21 cellular contexts compared by ENCODE assay signal in genomic region chr16:66291833-66292232, GRCh38.
DNase-seq lines count a peak whose midpoint lies in the region; ATAC-seq, FAIRE-seq and TF ChIP-seq lines count a peak whose summit lies in the region.
"Had no signal": no experiment of that assay in that cellular context is flagged by ENCODE, and none has a peak within 500 bp of the region (broad histone marks: within the 10 kb centered on the region; RNA-seq: fewer than 3 reads in every experiment).

No MANE protein-coding gene starts in this region.

- peaks cover 2% of the 10 kb centered on the region for H3K27me3 ChIP-seq in bronchial epithelial cell (ENCODE audit: control insufficient read depth, insufficient read depth, low read length)
- peaks cover 5% of the 10 kb centered on the region for H3K27me3 ChIP-seq in gastroesophageal sphincter

- no peaks in the 10 kb centered on the region for H3K9me3 Mint-ChIP-seq in activated CD4-positive, alpha-beta memory T cell treated with anti-CD3 and anti-CD28 coated beads for 36 hours
- no peaks in the 10 kb centered on the region for H3K9me3 Mint-ChIP-seq in activated CD4-positive, alpha-beta memory T cell treated with anti-CD3 and anti-CD28 coated beads, Interleukin-2, amount 10 ng/mL, durations not matched to agents 7 days and 5 days
- no peaks in the 10 kb centered on the region for H3K9me3 Mint-ChIP-seq in type B pancreatic cell
- H3K9me3 Mint-ChIP-seq: CD14-positive monocyte; CD8-positive, alpha-beta T cell had no signal

- FAIRE-seq in bronchial epithelial cell (lab: Jason Lieb, UNC), result no peak
- FAIRE-seq: D721Med, G401.6, GM12891, GM19239, H54 had no signal

- intact Hi-C loops in activated CD4-positive, alpha-beta memory T cell treated with anti-CD3 and anti-CD28 coated beads for 36 hours (cut with micrococcal nuclease), result no loop called here

- 84 to 87% methylated on average over 3 to 6 of the region's 6 CpGs for WGBS in gastroesophageal sphincter (ENCODE audit: low coverage in 1 of 2), 2 donors

- CTCF ChIA-PET in activated CD4-positive, alpha-beta memory T cell treated with anti-CD3 and anti-CD28 coated beads for 36 hours (lab: Charles Lee), result no interaction called here
- CTCF ChIA-PET in activated CD4-positive, alpha-beta memory T cell treated with anti-CD3 and anti-CD28 coated beads, Interleukin-2, amount 10 ng/mL, durations not matched to agents 7 days and 5 days (lab: Charles Lee), result no interaction called here
- CTCF ChIA-PET in RWPE1 (lab: Yijun Ruan, JAX), result interaction anchor here (0.6 kb wide), 1 partner anchor 13 kb away, joined by 3 read pairs; no protein-coding TSS in a partner anchor

- no peaks in the 10 kb centered on the region for H3K4me1 Mint-ChIP-seq in activated CD4-positive, alpha-beta memory T cell treated with anti-CD3 and anti-CD28 coated beads for 36 hours (ENCODE audit: low read depth)
- H3K4me1 Mint-ChIP-seq in activated CD4-positive, alpha-beta memory T cell treated with anti-CD3 and anti-CD28 coated beads, Interleukin-2, amount 10 ng/mL, durations not matched to agents 7 days and 5 days, result no peaks in the 10 kb centered on the region
- H3K4me1 Mint-ChIP-seq in type B pancreatic cell (ENCODE audit: unreplicated experiment), result peaks cover 4% of the 10 kb centered on the region
- H3K4me1 Mint-ChIP-seq: CD14-positive monocyte had no signal

- POLR2A ChIA-PET in activated CD4-positive, alpha-beta memory T cell treated with anti-CD3 and anti-CD28 coated beads for 36 hours (lab: Charles Lee), result no interaction called here
- POLR2A ChIA-PET in activated CD4-positive, alpha-beta memory T cell treated with anti-CD3 and anti-CD28 coated beads, Interleukin-2, amount 10 ng/mL, durations not matched to agents 7 days and 5 days (lab: Charles Lee), result no interaction called here
- POLR2A ChIA-PET in RWPE1 (lab: Yijun Ruan, JAX; ENCODE audit: low non-redundant PET), result no interaction called here

- TF ChIP-seq CTCF in bronchial epithelial cell (IDR thresholded peaks at IDR 0.05; ENCODE audit: insufficient read depth, low read length, severe bottlenecking) (no peak), type B pancreatic cell (conservative IDR thresholded peaks at IDR 0.05) (no peak), gastroesophageal sphincter (IDR thresholded peaks at IDR 0.05) (no peak), RWPE1 (conservative IDR thresholded peaks at IDR 0.05; ENCODE audit: low read depth) (no peak)

- TF ChIP-seq POLR2A in gastroesophageal sphincter (IDR thresholded peaks at IDR 0.05), result no peak

- ATAC-seq in gastroesophageal sphincter (no peak), GM21717 (IDR thresholded peaks at IDR 0.05; ENCODE audit: unreplicated experiment) (no peak)
- ATAC-seq: CD8-positive, alpha-beta T cell; HCT116 had no signal

- H3K36me3 ChIP-seq in bronchial epithelial cell (ENCODE audit: control insufficient read depth, insufficient read depth, low read length) (no peaks in the 10 kb centered on the region), gastroesophageal sphincter (no peaks in the 10 kb centered on the region)

- no peak overlapping the region for H3K4me3 Mint-ChIP-seq in activated CD4-positive, alpha-beta memory T cell treated with anti-CD3 and anti-CD28 coated beads for 36 hours
- H3K4me3 Mint-ChIP-seq in activated CD4-positive, alpha-beta memory T cell treated with anti-CD3 and anti-CD28 coated beads, Interleukin-2, amount 10 ng/mL, durations not matched to agents 7 days and 5 days, result no peak overlapping the region
- no peak overlapping the region for H3K4me3 Mint-ChIP-seq in type B pancreatic cell
- H3K4me3 Mint-ChIP-seq: CD14-positive monocyte; CD8-positive, alpha-beta T cell had no signal

- no peaks in the 10 kb centered on the region for H3K36me3 Mint-ChIP-seq in activated CD4-positive, alpha-beta memory T cell treated with anti-CD3 and anti-CD28 coated beads for 36 hours
- H3K36me3 Mint-ChIP-seq in activated CD4-positive, alpha-beta memory T cell treated with anti-CD3 and anti-CD28 coated beads, Interleukin-2, amount 10 ng/mL, durations not matched to agents 7 days and 5 days (ENCODE audit: low read depth), result no peaks in the 10 kb centered on the region
- H3K36me3 Mint-ChIP-seq in type B pancreatic cell, result no peaks in the 10 kb centered on the region
- H3K36me3 Mint-ChIP-seq: CD14-positive monocyte; CD8-positive, alpha-beta T cell had no signal

- DNase-seq in activated CD4-positive, alpha-beta memory T cell treated with anti-CD3 and anti-CD28 coated beads for 36 hours, result peak; percentile 5
- DNase-seq in activated CD4-positive, alpha-beta memory T cell treated with anti-CD3 and anti-CD28 coated beads, Interleukin-2, amount 10 ng/mL, durations not matched to agents 7 days and 5 days, result no peak
- DNase-seq in bronchial epithelial cell (ENCODE audit: low read depth), result peak; percentile 42
- DNase-seq in mesenteric fat pad (ENCODE audit: low spot score), result peak; percentile 5
- peak; percentile 22 for DNase-seq in type B pancreatic cell (ENCODE audit: extremely low spot score, unreplicated experiment)
- DNase-seq in RWPE1 (ENCODE audit: low spot score), result no peak
- DNase-seq: COR-L47, DMS153, DMS79 treated with DMSO at 0.1 percent for 48 hours, EL had no signal

- H3K4me3 ChIP-seq in bronchial epithelial cell (ENCODE audit: low read depth, low read length) (no peak overlapping the region), gastroesophageal sphincter (no peak overlapping the region)

- no peaks in the 10 kb centered on the region for H3K9me3 ChIP-seq in gastroesophageal sphincter

- TF ChIP-seq EP300 in gastroesophageal sphincter (IDR thresholded peaks at IDR 0.05), result no peak

- peaks cover 2% of the 10 kb centered on the region for H3K27me3 Mint-ChIP-seq in activated CD4-positive, alpha-beta memory T cell treated with anti-CD3 and anti-CD28 coated beads for 36 hours
- peaks cover 9% of the 10 kb centered on the region for H3K27me3 Mint-ChIP-seq in activated CD4-positive, alpha-beta memory T cell treated with anti-CD3 and anti-CD28 coated beads, Interleukin-2, amount 10 ng/mL, durations not matched to agents 7 days and 5 days
- peaks cover 9% of the 10 kb centered on the region for H3K27me3 Mint-ChIP-seq in type B pancreatic cell

- no peak overlapping the region for H3K27ac Mint-ChIP-seq in activated CD4-positive, alpha-beta memory T cell treated with anti-CD3 and anti-CD28 coated beads for 36 hours
- H3K27ac Mint-ChIP-seq in activated CD4-positive, alpha-beta memory T cell treated with anti-CD3 and anti-CD28 coated beads, Interleukin-2, amount 10 ng/mL, durations not matched to agents 7 days and 5 days, result no peak overlapping the region
- no peak overlapping the region for H3K27ac Mint-ChIP-seq in type B pancreatic cell
- H3K27ac Mint-ChIP-seq: CD14-positive monocyte; CD8-positive, alpha-beta T cell had no signal

- no peaks in the 10 kb centered on the region for H3K4me1 ChIP-seq in gastroesophageal sphincter

- H3K27ac ChIP-seq in gastroesophageal sphincter (no peak overlapping the region), RWPE1 (no peak overlapping the region)
- H3K27ac ChIP-seq: 22Rv1 had no signal

Comparison
In these comparisons a context has a peak if more than half of its experiments do, and no peak if none do; other contexts are left out.
1. DNase-seq: peak in activated CD4-positive, alpha-beta memory T cell treated with anti-CD3 and anti-CD28 coated beads for 36 hours (single experiment), bronchial epithelial cell (single experiment), mesenteric fat pad (single experiment) and type B pancreatic cell (single experiment); none in activated CD4-positive, alpha-beta memory T cell treated with anti-CD3 and anti-CD28 coated beads, Interleukin-2, amount 10 ng/mL, durations not matched to agents 7 days and 5 days (single experiment) and RWPE1 (single experiment).